ENCODE assay signal across 1 cellular context in genomic region chr10:11714750-11715365, GRCh38.
TF ChIP-seq lines count a peak whose summit lies in the region.

No MANE protein-coding gene starts in this region.

TF ChIP-seq in HepG2, 621 proteins besides CTCF, POLR2A, EP300 and RAD21 (continued from another document and continues in another):
- TF ChIP-seq SNAPC4 (CRISPR knock-in tag; IDR thresholded peaks at IDR 0.05) (no peak), ZC3H4 (CRISPR knock-in tag; IDR thresholded peaks at IDR 0.05; ENCODE audit: borderline replicate concordance) (peak; percentile 78; the same call in 1 of the 2 replicates), ZXDC (CRISPR knock-in tag; IDR thresholded peaks at IDR 0.05) (0 out of 2 replicates have a peak, but pooled peaks have one; percentile 20), ZBTB33 (CRISPR knock-in tag; IDR thresholded peaks at IDR 0.05) (peak; percentile 47; the same call in 1 of the 2 replicates), CAMTA2 (CRISPR knock-in tag; IDR thresholded peaks at IDR 0.05; ENCODE audit: borderline replicate concordance) (no peak), ZNF574 (CRISPR knock-in tag; IDR thresholded peaks at IDR 0.05) (peak; percentile 37; the same call in 1 of the 2 replicates), ZNF292 (CRISPR knock-in tag; IDR thresholded peaks at IDR 0.05; ENCODE audit: borderline replicate concordance, low read depth) (peak; percentile 82; the same call in 1 of the 2 replicates), ZNF839 (CRISPR knock-in tag; IDR thresholded peaks at IDR 0.05; ENCODE audit: borderline replicate concordance) (0 out of 2 replicates have a peak, but pooled peaks have one; percentile 31), ZNF780A (CRISPR knock-in tag; IDR thresholded peaks at IDR 0.05) (no peak), ZNF646 (CRISPR knock-in tag; IDR thresholded peaks at IDR 0.05) (no peak), ZNF784 (CRISPR knock-in tag; IDR thresholded peaks at IDR 0.05; ENCODE audit: borderline replicate concordance) (0 out of 2 replicates have a peak, but pooled peaks have one; percentile 65), TBX2 (CRISPR knock-in tag; IDR thresholded peaks at IDR 0.05; ENCODE audit: borderline replicate concordance) (peak; percentile 64; the same call in 1 of the 2 replicates), ZNF709 (CRISPR knock-in tag; IDR thresholded peaks at IDR 0.05) (peak; percentile 39; the same call in 1 of the 2 replicates), MBNL3 (CRISPR knock-in tag; conservative IDR thresholded peaks at IDR 0.05) (no peak), ZNF687 (CRISPR knock-in tag; IDR thresholded peaks at IDR 0.05) (peak; percentile 68), MEIS1 (CRISPR knock-in tag; IDR thresholded peaks at IDR 0.05; ENCODE audit: borderline replicate concordance) (peak; percentile 64; the same call in 1 of the 2 replicates), ZSCAN25 (CRISPR knock-in tag; IDR thresholded peaks at IDR 0.05) (peak; percentile 56; the same call in 1 of the 2 replicates), RFX5 (IDR thresholded peaks at IDR 0.05; ENCODE audit: low read depth, low read length) (no peak), ETV6 (CRISPR knock-in tag; conservative IDR thresholded peaks at IDR 0.05) (no peak), HIVEP1 (CRISPR knock-in tag; IDR thresholded peaks at IDR 0.05) (no peak), REL (CRISPR knock-in tag; conservative IDR thresholded peaks at IDR 0.05) (no peak), U2AF2 (IDR thresholded peaks at IDR 0.05; ENCODE audit: low read depth, low read length) (0 out of 2 replicates have a peak, but pooled peaks have one; percentile 33), MED1 (CRISPR knock-in tag; IDR thresholded peaks at IDR 0.05) (peak; percentile 57), ZBTB7A (CRISPR knock-in tag; IDR thresholded peaks at IDR 0.05) (peak; percentile 90), HDAC1 (CRISPR knock-in tag; IDR thresholded peaks at IDR 0.05) (peak; percentile 85), PBX3 (CRISPR knock-in tag; IDR thresholded peaks at IDR 0.05; ENCODE audit: borderline replicate concordance) (no peak)
